In the genomic region with DNA sequence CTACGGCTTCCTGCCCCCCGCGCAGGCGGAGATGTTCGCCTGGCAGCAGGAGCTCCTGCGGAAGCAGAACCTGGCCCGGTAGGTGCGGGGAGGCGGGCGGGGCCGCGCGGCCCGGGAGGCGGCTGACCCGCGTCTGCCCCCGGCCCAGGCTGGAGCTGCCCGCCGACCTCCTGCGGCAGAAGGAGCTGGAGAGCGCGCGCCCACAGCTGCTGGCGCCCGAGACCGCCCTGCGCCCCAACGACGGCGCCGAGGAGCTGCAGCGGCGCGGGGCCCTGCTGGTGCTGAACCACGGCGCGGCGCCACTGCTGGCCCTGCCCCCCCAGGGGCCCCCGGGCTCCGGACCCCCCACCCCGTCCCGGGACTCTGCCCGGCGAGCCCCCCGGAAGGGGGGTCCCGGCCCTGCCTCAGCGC, we compare ENCODE assay signal across 1 cellular context.
TF ChIP-seq lines count a peak whose summit lies in the region.

No MANE protein-coding gene starts in this region.

TF ChIP-seq in A549, 52 proteins besides CTCF, POLR2A, EP300 and RAD21 (continued from another document):
- TF ChIP-seq REST (IDR thresholded peaks at IDR 0.05) (no peak), KDM1A (IDR thresholded peaks at IDR 0.05; ENCODE audit: low read depth) (no peak), ZFP36 (IDR thresholded peaks at IDR 0.05; ENCODE audit: borderline replicate concordance, partially characterized antibody) (no peak), MYC (IDR thresholded peaks at IDR 0.05; ENCODE audit: borderline replicate concordance, low read length) (no peak), MAFK (IDR thresholded peaks at IDR 0.05; ENCODE audit: partially characterized antibody) (no peak), FOSL2 (IDR thresholded peaks at IDR 0.05) (no peak), FOSL2 (CRISPR knock-in tag; IDR thresholded peaks at IDR 0.05) (no peak)
- TF ChIP-seq, protein P1, sequence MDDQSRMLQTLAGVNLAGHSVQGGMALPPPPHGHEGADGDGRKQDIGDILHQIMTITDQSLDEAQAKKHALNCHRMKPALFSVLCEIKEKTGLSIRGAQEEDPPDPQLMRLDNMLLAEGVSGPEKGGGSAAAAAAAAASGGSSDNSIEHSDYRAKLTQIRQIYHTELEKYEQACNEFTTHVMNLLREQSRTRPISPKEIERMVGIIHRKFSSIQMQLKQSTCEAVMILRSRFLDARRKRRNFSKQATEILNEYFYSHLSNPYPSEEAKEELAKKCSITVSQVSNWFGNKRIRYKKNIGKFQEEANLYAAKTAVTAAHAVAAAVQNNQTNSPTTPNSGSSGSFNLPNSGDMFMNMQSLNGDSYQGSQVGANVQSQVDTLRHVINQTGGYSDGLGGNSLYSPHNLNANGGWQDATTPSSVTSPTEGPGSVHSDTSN (IDR thresholded peaks at IDR 0.05): no peak
